8 cellular contexts compared by ENCODE assay signal in the genomic region with DNA sequence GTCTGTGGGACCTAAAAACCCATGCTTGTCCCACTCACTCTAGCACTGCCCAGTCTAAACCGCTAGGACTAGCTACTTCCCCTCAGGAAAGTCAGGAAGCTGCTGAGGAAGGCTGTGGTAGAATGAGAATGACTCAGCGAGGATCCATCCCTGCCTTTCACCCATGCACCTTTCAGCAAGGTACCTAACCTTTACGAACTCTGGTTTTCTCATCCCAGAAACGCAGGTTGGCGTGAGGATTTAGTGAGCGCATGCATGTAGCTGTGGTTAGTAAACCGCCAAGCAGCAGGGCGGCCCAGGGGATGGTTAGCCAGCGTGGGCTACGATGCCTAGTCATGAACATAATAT. TPM values are rescaled to one million over a fixed set of nuclear protein-coding genes. Genes with fewer than 3 reads are reported as not detected.
DNase-seq lines count a peak whose midpoint lies in the region; ATAC-seq and TF ChIP-seq lines count a peak whose summit lies in the region.

No MANE protein-coding gene starts in this region.

- in situ Hi-C loops in GM13976 (cut with MboI; ENCODE audit: low sequenced_read_pairs, unreplicated experiment): loop anchor here (10.0 kb wide), 1 partner anchor 85 kb away; no protein-coding TSS in a partner anchor

- peak overlapping the region; percentile 84 to 94 (median 89) for H3K4me3 Mint-ChIP-seq in T-cell
- peak overlapping the region; percentile 87 to 88 for H3K4me3 Mint-ChIP-seq in stimulated activated naive CD8-positive, alpha-beta T cell treated with anti-CD3 and anti-CD28 coated beads, Interleukin-15, amount 100 ng/mL, for 72 hours

- TF ChIP-seq CTCF in GM10266 (IDR thresholded peaks at IDR 0.05; ENCODE audit: control insufficient read depth, insufficient read depth, low read depth, missing control alignments) (no peak), coronary artery (IDR thresholded peaks at IDR 0.05) (no peak), GM13976 (IDR thresholded peaks at IDR 0.05; ENCODE audit: borderline replicate concordance, control extremely low read depth, extremely low read depth, insufficient read depth, missing control alignments) (no peak)

- peak overlapping the region; percentile 96 for H3K27ac Mint-ChIP-seq in T-cell
- H3K27ac Mint-ChIP-seq in stimulated activated naive CD8-positive, alpha-beta T cell treated with anti-CD3 and anti-CD28 coated beads, Interleukin-15, amount 100 ng/mL, for 72 hours: peak overlapping the region; percentile 92 to 94

- H3K27me3 Mint-ChIP-seq in T-cell: no peaks in the 10 kb centered on the region
- no peaks in the 10 kb centered on the region for H3K27me3 Mint-ChIP-seq in stimulated activated naive CD8-positive, alpha-beta T cell treated with anti-CD3 and anti-CD28 coated beads, Interleukin-15, amount 100 ng/mL, for 72 hours

- H3K36me3 Mint-ChIP-seq in T-cell: peaks cover 3% of the 10 kb centered on the region

- CTCF ChIA-PET in T-cell (lab: Charles Lee): interaction anchor here (0.5 to 2.2 kb wide), 17 partner anchors 13 to 498 kb away, joined by 3 to 22 read pairs (median 5); a partner anchor contains a TSS

- ATAC-seq in HG03139 (IDR thresholded peaks at IDR 0.05; ENCODE audit: unreplicated experiment): peak; percentile 3
- peak in 2 of 4 experiments; percentile 0 to 1 for ATAC-seq in T-cell (replicated peaks in 1 of 4)
- no peak for ATAC-seq in stimulated activated naive CD8-positive, alpha-beta T cell treated with anti-CD3 and anti-CD28 coated beads, Interleukin-15, amount 100 ng/mL, for 72 hours

- no peaks in the 10 kb centered on the region for H3K9me3 Mint-ChIP-seq in T-cell
- no peaks in the 10 kb centered on the region for H3K9me3 Mint-ChIP-seq in stimulated activated naive CD8-positive, alpha-beta T cell treated with anti-CD3 and anti-CD28 coated beads, Interleukin-15, amount 100 ng/mL, for 72 hours

- peak; percentile 27 for DNase-seq in GM10266 (ENCODE audit: extremely low spot score)
- peak in 8 of 34 experiments; percentile 2 to 25 (median 18) for DNase-seq in T-cell
- DNase-seq in coronary artery (ENCODE audit: low spot score): no peak
- peak; percentile 57 for DNase-seq in medulla oblongata (ENCODE audit: extremely low spot score)
- peak in 1 of 2 donors; percentile 44 for DNase-seq in stimulated activated naive CD8-positive, alpha-beta T cell treated with anti-CD3 and anti-CD28 coated beads, Interleukin-15, amount 100 ng/mL, for 72 hours
- DNase-seq in SIG-M5 (lab: John Stamatoyannopoulos, UW): no peak
- no peak for DNase-seq in GM13976 (ENCODE audit: low spot score)

- H3K4me1 Mint-ChIP-seq in T-cell: peaks cover 43 to 54% (median 46%) of the 10 kb centered on the region in 3 donors
- peaks cover 59% of the 10 kb centered on the region for H3K4me1 Mint-ChIP-seq in stimulated activated naive CD8-positive, alpha-beta T cell treated with anti-CD3 and anti-CD28 coated beads, Interleukin-15, amount 100 ng/mL, for 72 hours

- H3K27ac ChIP-seq in coronary artery: peak overlapping the region; percentile 75 to 88

- H3K4me3 ChIP-seq in coronary artery: peak overlapping the region; percentile 92

- POLR2A ChIA-PET in T-cell (lab: Charles Lee): interaction anchor here (0.7 to 1.6 kb wide), 3 partner anchors 25 to 43 kb away, joined by 4 to 9 read pairs (median 6); a partner anchor contains a TSS

RNA-seq across cellular contexts. Expression of a gene that starts 26.3 kb away (rescaled TPM):
- 10 to 100 TPM; 51.3 to 80.2 (median 74.1) TPM for total RNA-seq in T-cell

RNA-seq across cellular contexts. Expression of a gene that starts 29.8 kb away (rescaled TPM):
- 10 to 100 TPM; 14.6 to 29.9 (median 19.0) TPM for total RNA-seq in T-cell

RNA-seq across cellular contexts. Expression of a gene that starts 31.6 kb away (rescaled TPM):
- not detected for total RNA-seq in T-cell

RNA-seq across cellular contexts. Expression of a gene that starts 52.3 kb away (rescaled TPM):
- 10 to 100 TPM; 12.3 to 29.1 (median 17.8) TPM for total RNA-seq in T-cell

RNA-seq across cellular contexts. Expression of a gene that starts 57.8 kb away (rescaled TPM):
- total RNA-seq in T-cell: under 1 TPM; 0.13 to 0.50 (median 0.26) TPM

Comparison
In these comparisons a context has a peak if more than half of its experiments do, and no peak if none do; other contexts are left out.
1. DNase-seq: peak in GM10266 (single experiment) and medulla oblongata (single experiment); none in coronary artery (single experiment), SIG-M5 (single experiment) and GM13976 (single experiment).